In the genomic region with DNA sequence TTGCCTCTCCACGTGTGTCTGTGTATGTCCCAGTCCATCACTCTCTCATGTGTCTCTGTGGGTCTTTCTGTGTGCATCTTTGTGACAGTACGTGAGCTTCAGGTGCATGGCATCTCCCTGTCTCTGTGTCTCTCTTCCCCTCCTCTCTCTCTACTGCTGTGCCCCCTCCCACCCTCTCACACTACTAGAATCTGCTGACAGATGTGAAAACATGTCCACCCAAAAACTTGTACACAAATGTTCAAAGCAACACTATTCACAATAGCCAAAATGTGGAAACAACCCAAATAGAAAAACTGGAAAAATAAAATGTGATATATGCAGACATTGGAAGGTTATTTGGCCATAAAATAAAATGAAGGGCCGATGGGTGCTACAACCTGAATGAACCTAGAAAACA, we compare ENCODE assay signal across 27 cellular contexts. TPM values are rescaled to one million over a fixed set of nuclear protein-coding genes. Genes with fewer than 3 reads are reported as not detected.
"Had no signal": no experiment of that assay in that cellular context is flagged by ENCODE, and none has a peak within 500 bp of the region (broad histone marks: within the 10 kb centered on the region; RNA-seq: fewer than 3 reads in every experiment).

No MANE protein-coding gene starts in this region.

- H2AFZ ChIP-seq: neural progenitor cell, parathyroid adenoma had no signal

- H3K9me3 ChIP-seq: colonic mucosa, esophagus muscularis mucosa, lower lobe of right lung, mucosa of descending colon, prostate gland, right atrium auricular region, sigmoid colon, stomach, thyroid gland had no signal

- H3K36me3 Mint-ChIP-seq: immature natural killer cell; naive B cell; stimulated activated effector memory CD8-positive, alpha-beta T cell treated with anti-CD3 and anti-CD28 coated beads, Interleukin-12 subunit alpha, Interleukin-12 subunit beta, amount 100 ng/mL, for 72 hours had no signal

- H3K79me2 ChIP-seq: parathyroid adenoma had no signal

- H3K4me3 Mint-ChIP-seq: dendritic cell treated with granulocyte-macrophage colony-stimulating factor and Interleukin-4, amounts not matched to agents 40 ng/mL and 50 ng/mL, for 4 days; endodermal cell; immature natural killer cell; mesothelial cell of epicardium; naive B cell; natural killer cell treated with Interleukin-12 subunit alpha and Interleukin-12 subunit beta and Interleukin-15 and Interleukin-18, amount 100 ng/mL, for 72 hours; neural progenitor cell; stimulated activated effector memory CD8-positive, alpha-beta T cell treated with anti-CD3 and anti-CD28 coated beads, Interleukin-12 subunit alpha, Interleukin-12 subunit beta, amount 100 ng/mL, for 72 hours had no signal

- H3K9ac ChIP-seq: neural progenitor cell, parathyroid adenoma had no signal

- H3K4me1 ChIP-seq: colonic mucosa, foreskin keratinocyte, lower lobe of right lung, neural progenitor cell, parathyroid adenoma, prostate gland, right atrium auricular region had no signal

- ATAC-seq: foreskin keratinocyte; left ventricle myocardium superior; lower lobe of right lung; mucosa of descending colon; stimulated activated effector memory CD8-positive, alpha-beta T cell treated with anti-CD3 and anti-CD28 coated beads, Interleukin-12 subunit alpha, Interleukin-12 subunit beta, amount 100 ng/mL, for 72 hours had no signal

- H3K27me3 ChIP-seq: colonic mucosa, esophagus muscularis mucosa, foreskin keratinocyte, neural progenitor cell, right atrium auricular region, sigmoid colon, stomach, thyroid gland had no signal

- DNase-seq: colonic mucosa; effector CD8-positive, alpha-beta T cell; endodermal cell; foreskin keratinocyte; hypothalamus; immature natural killer cell; islet precursor cell; left ventricle myocardium superior; lower lobe of right lung; mucosa of descending colon; naive B cell; sigmoid colon; stimulated activated CD4-positive, alpha-beta T cell treated with anti-CD3 and anti-CD28 coated beads, Interleukin-2, amount 100 ng/mL, for 24 hours; stimulated activated CD4-positive, alpha-beta T cell treated with anti-CD3 and anti-CD28 coated beads, Interleukin-4, amount 100 ng/mL, for 24 hours; stimulated activated naive CD4-positive, alpha-beta T cell treated with Interleukin-2 at 50 U/mL for 16 hours; stomach; thyroid gland; trophoblast cell had no signal

- H3K4me3 ChIP-seq: colonic mucosa, esophagus muscularis mucosa, lower lobe of right lung, mucosa of descending colon, neural progenitor cell, prostate gland, right atrium auricular region, sigmoid colon, stomach, thyroid gland had no signal

- H3K27ac Mint-ChIP-seq: dendritic cell treated with granulocyte-macrophage colony-stimulating factor and Interleukin-4, amounts not matched to agents 40 ng/mL and 50 ng/mL, for 4 days; endodermal cell; immature natural killer cell; mesothelial cell of epicardium; naive B cell; natural killer cell treated with Interleukin-12 subunit alpha and Interleukin-12 subunit beta and Interleukin-15 and Interleukin-18, amount 100 ng/mL, for 72 hours; neural progenitor cell; stimulated activated effector memory CD8-positive, alpha-beta T cell treated with anti-CD3 and anti-CD28 coated beads, Interleukin-12 subunit alpha, Interleukin-12 subunit beta, amount 100 ng/mL, for 72 hours had no signal

- H3K36me3 ChIP-seq: colonic mucosa, lower lobe of right lung, neural progenitor cell, prostate gland, right atrium auricular region, thyroid gland had no signal

- H3K4me1 Mint-ChIP-seq: immature natural killer cell; mesothelial cell of epicardium; naive B cell; stimulated activated effector memory CD8-positive, alpha-beta T cell treated with anti-CD3 and anti-CD28 coated beads, Interleukin-12 subunit alpha, Interleukin-12 subunit beta, amount 100 ng/mL, for 72 hours had no signal

- H3K9me3 Mint-ChIP-seq: dendritic cell treated with granulocyte-macrophage colony-stimulating factor and Interleukin-4, amounts not matched to agents 40 ng/mL and 50 ng/mL, for 4 days; natural killer cell treated with Interleukin-12 subunit alpha and Interleukin-12 subunit beta and Interleukin-15 and Interleukin-18, amount 100 ng/mL, for 72 hours had no signal

- H3K27ac ChIP-seq: colonic mucosa, esophagus muscularis mucosa, foreskin keratinocyte, lower lobe of right lung, neural progenitor cell, parathyroid adenoma, prostate gland, right atrium auricular region, sigmoid colon, stomach, thyroid gland had no signal

- H3K4me2 ChIP-seq: neural progenitor cell had no signal

RNA-seq across cellular contexts. Expression of gene EVC, which starts 10.0 kb away (rescaled TPM):
- polyA plus RNA-seq: immature natural killer cell had no signal

RNA-seq across cellular contexts. Expression of gene EVC2, which starts 12.6 kb away (rescaled TPM):
- polyA plus RNA-seq: immature natural killer cell had no signal
